In the genomic region with DNA sequence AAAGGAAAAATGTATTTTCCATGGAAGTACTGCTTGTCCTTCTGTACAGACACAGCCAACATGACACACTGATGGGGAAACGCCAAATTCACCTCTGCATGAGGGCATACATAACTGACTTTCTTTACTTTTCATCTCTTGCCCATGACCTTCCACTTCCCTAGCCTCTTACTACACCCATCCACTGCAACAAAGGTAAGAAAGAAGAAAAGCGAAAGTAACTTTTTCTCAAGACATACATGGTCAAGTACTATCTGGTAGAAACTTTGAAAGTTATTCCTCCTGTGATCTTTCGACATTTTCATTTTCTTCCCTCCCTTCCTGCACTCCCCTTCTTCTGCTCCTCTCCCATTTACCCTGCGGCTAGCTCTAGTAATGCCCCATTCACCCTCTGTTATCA, we compare ENCODE assay signal across 13 cellular contexts.
"Had no signal": no experiment of that assay in that cellular context is flagged by ENCODE, and none has a peak within 500 bp of the region (broad histone marks: within the 10 kb centered on the region; RNA-seq: fewer than 3 reads in every experiment).

No MANE protein-coding gene starts in this region.

- H3K9me3 ChIP-seq: transverse colon, vagina had no signal

- H3K4me3 ChIP-seq: coronary artery, hepatocyte, transverse colon, vagina had no signal

- H3K4me1 ChIP-seq: transverse colon, vagina had no signal

- ATAC-seq: esophagus mucosa; naive thymus-derived CD8-positive, alpha-beta T cell had no signal

- H3K27me3 Mint-ChIP-seq: central memory CD8-positive, alpha-beta T cell; naive thymus-derived CD8-positive, alpha-beta T cell had no signal

- H3K4me3 Mint-ChIP-seq: brain; central memory CD8-positive, alpha-beta T cell had no signal

- H3K9me3 Mint-ChIP-seq: brain; central memory CD8-positive, alpha-beta T cell; naive thymus-derived CD8-positive, alpha-beta T cell had no signal

- H3K27me3 ChIP-seq: hepatocyte, transverse colon, vagina had no signal

- H3K36me3 ChIP-seq: vagina had no signal

- DNase-seq: activated CD8-positive, alpha-beta memory T cell treated with anti-CD3 and anti-CD28 coated beads, Interleukin-2, amount 50 U/mL, for 48 hours; activated naive CD4-positive, alpha-beta T cell; amniotic stem cell; islet precursor cell; naive thymus-derived CD8-positive, alpha-beta T cell; stimulated activated naive CD4-positive, alpha-beta T cell; transverse colon had no signal

- H3K27ac ChIP-seq: coronary artery, hepatocyte, transverse colon, vagina had no signal
